17 cellular contexts compared by ENCODE assay signal in genomic region chr9:107190031-107190935, GRCh38.
A peak's percentile ranks its signal among the peaks of the same experiment; 100 is the strongest.
DNase-seq lines count a peak whose midpoint lies in the region; ATAC-seq, FAIRE-seq and TF ChIP-seq lines count a peak whose summit lies in the region.
"Had no signal": no experiment of that assay in that cellular context is flagged by ENCODE, and none has a peak within 500 bp of the region (broad histone marks: within the 10 kb centered on the region; RNA-seq: fewer than 3 reads in every experiment).

No MANE protein-coding gene starts in this region.

- no peak overlapping the region for H3K4me3 ChIP-seq in BJ (ENCODE audit: low read depth, low read length)
- H3K4me3 ChIP-seq: BLaER1 treated with 17β-estradiol and CSF1 and Interleukin-3, amounts not matched to agents 10 nM and 100 nM; vagina had no signal

- H3K27me3 Mint-ChIP-seq in WTC11 (ENCODE audit: low read depth), result peaks cover 32% of the 10 kb centered on the region
- H3K27me3 Mint-ChIP-seq in endothelial cell (ENCODE audit: unreplicated experiment), result no peaks in the 10 kb centered on the region

- no peaks in the 10 kb centered on the region; the same call in 1 of the 2 replicates for H3K36me3 Mint-ChIP-seq in WTC11
- H3K36me3 Mint-ChIP-seq in endothelial cell (ENCODE audit: low read depth, unreplicated experiment), result peaks cover 2% of the 10 kb centered on the region
- H3K36me3 Mint-ChIP-seq: natural killer cell treated with Interleukin-12 subunit alpha and Interleukin-12 subunit beta and Interleukin-15 and Interleukin-18, amount 100 ng/mL, for 72 hours had no signal

- POLR2A ChIA-PET in BJ (lab: Charles Lee) (no interaction called here), WTC11 (lab: Charles Lee) (no interaction called here)

- no peak overlapping the region for H3K4me3 Mint-ChIP-seq in WTC11
- H3K4me3 Mint-ChIP-seq in endothelial cell (ENCODE audit: unreplicated experiment), result no peak overlapping the region
- H3K4me3 Mint-ChIP-seq: natural killer cell treated with Interleukin-12 subunit alpha and Interleukin-12 subunit beta and Interleukin-15 and Interleukin-18, amount 100 ng/mL, for 72 hours had no signal

- DNase-seq in BJ (ENCODE audit: low read depth), result peak; percentile 22
- peak; percentile 68 for DNase-seq in M059J (ENCODE audit: low read depth)
- no peak for DNase-seq in WTC11 (ENCODE audit: low spot score)
- DNase-seq in nucleus accumbens (lab: John Stamatoyannopoulos, UW), result no peak
- DNase-seq in endothelial cell (ENCODE audit: low spot score), result no peak
- DNase-seq: activated T-cell treated with anti-CD3 and anti-CD28 coated beads for 4 hours; kidney; NCI-H2081 treated with DMSO at 0.1 percent for 48 hours; RPMI8226; stimulated activated CD4-positive, alpha-beta T cell treated with anti-CD3 and anti-CD28 coated beads, Interleukin-12 subunit alpha, Interleukin-12 subunit beta, amount 100 ng/mL, for 4 hours had no signal

- H3K4me1 Mint-ChIP-seq in WTC11 (peaks cover 31% of the 10 kb centered on the region), endothelial cell (ENCODE audit: unreplicated experiment) (no peaks in the 10 kb centered on the region)

- CTCF ChIA-PET in BJ (lab: Yijun Ruan, JAX), result interaction anchor here (0.9 to 1.4 kb wide), 3 partner anchors 17 to 52 kb away, joined by 3 read pairs; no protein-coding TSS in a partner anchor
- CTCF ChIA-PET in WTC11 (lab: Charles Lee), result interaction anchor here (0.6 to 1.0 kb wide), 3 partner anchors 32 to 238 kb away, joined by 3 read pairs; no protein-coding TSS in a partner anchor

- no peaks in the 10 kb centered on the region; the same call in 1 of the 2 replicates for H3K27me3 ChIP-seq in BJ (ENCODE audit: control insufficient read depth, insufficient read depth, low read length)
- H3K27me3 ChIP-seq: BLaER1 treated with 17β-estradiol and CSF1 and Interleukin-3, amounts not matched to agents 10 nM and 100 nM; vagina had no signal

- FAIRE-seq in islet of Langerhans (lab: Jason Lieb, UNC), result peak; percentile 58
- FAIRE-seq: kidney, TTC549 had no signal

- TF ChIP-seq CTCF in BJ (IDR thresholded peaks at IDR 0.05; ENCODE audit: insufficient read depth, low read depth, low read length) (no peak), WTC11 (IDR thresholded peaks at IDR 0.05) (no peak), endothelial cell (IDR thresholded peaks at IDR 0.05; ENCODE audit: unreplicated experiment) (no peak)

- H3K9me3 Mint-ChIP-seq in WTC11, result no peaks in the 10 kb centered on the region
- no peaks in the 10 kb centered on the region for H3K9me3 Mint-ChIP-seq in endothelial cell (ENCODE audit: unreplicated experiment)
- H3K9me3 Mint-ChIP-seq: natural killer cell treated with Interleukin-12 subunit alpha and Interleukin-12 subunit beta and Interleukin-15 and Interleukin-18, amount 100 ng/mL, for 72 hours had no signal

- H3K27ac Mint-ChIP-seq in WTC11 (no peak overlapping the region), endothelial cell (ENCODE audit: unreplicated experiment) (no peak overlapping the region)
- H3K27ac Mint-ChIP-seq: natural killer cell treated with Interleukin-12 subunit alpha and Interleukin-12 subunit beta and Interleukin-15 and Interleukin-18, amount 100 ng/mL, for 72 hours had no signal

- no peaks in the 10 kb centered on the region for H3K36me3 ChIP-seq in BJ (ENCODE audit: control insufficient read depth, insufficient read depth, low read length)
- H3K36me3 ChIP-seq: BLaER1 treated with 17β-estradiol and CSF1 and Interleukin-3, amounts not matched to agents 10 nM and 100 nM; vagina had no signal

- ATAC-seq in WTC11 (peak; percentile 36; the same call in 1 of the 2 replicates), HG03175 (IDR thresholded peaks at IDR 0.05; ENCODE audit: unreplicated experiment) (no peak), HG02588 (IDR thresholded peaks at IDR 0.05; ENCODE audit: unreplicated experiment) (no peak)
- ATAC-seq: natural killer cell treated with Interleukin-12 subunit alpha and Interleukin-12 subunit beta and Interleukin-15 and Interleukin-18, amount 100 ng/mL, for 72 hours had no signal

TF ChIP-seq in WTC11, 78 proteins besides CTCF, POLR2A, EP300 and RAD21:
- TF ChIP-seq NFE2L1 (CRISPR knock-in tag; IDR thresholded peaks at IDR 0.05) (no peak), HMGA2 (CRISPR knock-in tag; IDR thresholded peaks at IDR 0.05) (no peak), CREM (CRISPR knock-in tag; IDR thresholded peaks at IDR 0.05) (no peak)

Comparison
In these comparisons a context has a peak if more than half of its experiments do, and no peak if none do; other contexts are left out.
1. DNase-seq: peak in BJ (single experiment) and M059J (single experiment); none in WTC11 (single experiment), nucleus accumbens (0 of 56) and endothelial cell (single experiment).